1 cellular context compared by ENCODE assay signal in the genomic region with DNA sequence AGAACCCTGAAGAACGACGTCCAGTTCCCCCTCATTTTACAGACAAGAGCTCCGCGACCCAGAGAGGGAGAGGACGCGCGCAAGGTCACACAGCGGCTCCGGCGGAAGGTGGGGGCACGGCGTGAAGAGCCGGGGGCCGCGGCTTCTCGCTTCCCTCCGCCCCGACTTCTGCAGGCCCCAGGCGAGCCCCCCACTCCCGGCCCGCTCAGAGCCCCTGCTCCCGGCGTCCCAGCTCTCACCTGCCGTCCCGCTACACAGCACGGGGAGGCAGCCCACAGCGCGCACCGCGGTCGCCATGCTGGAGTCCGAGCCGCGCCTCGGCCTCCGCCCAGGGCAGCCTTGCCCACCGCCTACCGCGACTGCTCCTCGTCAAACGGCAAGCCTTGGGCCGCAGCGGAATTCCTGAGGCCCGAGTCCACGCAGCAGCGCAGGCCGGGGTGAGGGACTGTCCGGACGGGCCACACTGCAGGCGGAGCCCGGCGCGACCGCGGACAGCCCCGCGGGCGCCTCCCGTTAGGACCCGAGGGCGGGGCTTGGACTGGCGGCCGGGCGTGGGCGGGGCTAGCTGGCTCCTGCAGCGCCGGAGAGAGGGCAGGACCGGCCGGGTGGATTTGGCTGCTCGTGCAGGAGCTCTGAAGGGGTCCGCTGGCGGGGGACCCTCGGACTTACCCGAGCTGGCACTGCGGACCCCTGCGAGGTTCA.
A peak's percentile ranks its signal among the peaks of the same experiment; 100 is the strongest.
TF ChIP-seq lines count a peak whose summit lies in the region.

Gene MRPS5 (minus strand): TSS at position 314 of the 702 bp plus-strand sequence. CDS start 17 bp downstream, at position 297.

TF ChIP-seq in HCT116, 20 proteins besides CTCF, POLR2A, EP300 and RAD21 (continued from another document):
- TF ChIP-seq, protein P1, sequence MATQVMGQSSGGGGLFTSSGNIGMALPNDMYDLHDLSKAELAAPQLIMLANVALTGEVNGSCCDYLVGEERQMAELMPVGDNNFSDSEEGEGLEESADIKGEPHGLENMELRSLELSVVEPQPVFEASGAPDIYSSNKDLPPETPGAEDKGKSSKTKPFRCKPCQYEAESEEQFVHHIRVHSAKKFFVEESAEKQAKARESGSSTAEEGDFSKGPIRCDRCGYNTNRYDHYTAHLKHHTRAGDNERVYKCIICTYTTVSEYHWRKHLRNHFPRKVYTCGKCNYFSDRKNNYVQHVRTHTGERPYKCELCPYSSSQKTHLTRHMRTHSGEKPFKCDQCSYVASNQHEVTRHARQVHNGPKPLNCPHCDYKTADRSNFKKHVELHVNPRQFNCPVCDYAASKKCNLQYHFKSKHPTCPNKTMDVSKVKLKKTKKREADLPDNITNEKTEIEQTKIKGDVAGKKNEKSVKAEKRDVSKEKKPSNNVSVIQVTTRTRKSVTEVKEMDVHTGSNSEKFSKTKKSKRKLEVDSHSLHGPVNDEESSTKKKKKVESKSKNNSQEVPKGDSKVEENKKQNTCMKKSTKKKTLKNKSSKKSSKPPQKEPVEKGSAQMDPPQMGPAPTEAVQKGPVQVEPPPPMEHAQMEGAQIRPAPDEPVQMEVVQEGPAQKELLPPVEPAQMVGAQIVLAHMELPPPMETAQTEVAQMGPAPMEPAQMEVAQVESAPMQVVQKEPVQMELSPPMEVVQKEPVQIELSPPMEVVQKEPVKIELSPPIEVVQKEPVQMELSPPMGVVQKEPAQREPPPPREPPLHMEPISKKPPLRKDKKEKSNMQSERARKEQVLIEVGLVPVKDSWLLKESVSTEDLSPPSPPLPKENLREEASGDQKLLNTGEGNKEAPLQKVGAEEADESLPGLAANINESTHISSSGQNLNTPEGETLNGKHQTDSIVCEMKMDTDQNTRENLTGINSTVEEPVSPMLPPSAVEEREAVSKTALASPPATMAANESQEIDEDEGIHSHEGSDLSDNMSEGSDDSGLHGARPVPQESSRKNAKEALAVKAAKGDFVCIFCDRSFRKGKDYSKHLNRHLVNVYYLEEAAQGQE (IDR thresholded peaks at IDR 0.05; ENCODE audit: low read depth) = no peak
- TF ChIP-seq SRF (IDR thresholded peaks at IDR 0.05; ENCODE audit: low read depth) = no peak; the same call in 1 of the 2 replicates
- TF ChIP-seq, protein P2, sequence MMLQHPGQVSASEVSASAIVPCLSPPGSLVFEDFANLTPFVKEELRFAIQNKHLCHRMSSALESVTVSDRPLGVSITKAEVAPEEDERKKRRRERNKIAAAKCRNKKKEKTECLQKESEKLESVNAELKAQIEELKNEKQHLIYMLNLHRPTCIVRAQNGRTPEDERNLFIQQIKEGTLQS (IDR thresholded peaks at IDR 0.05) = no peak
- TF ChIP-seq EGR1 (IDR thresholded peaks at IDR 0.05; ENCODE audit: low read depth) = peak; percentile 86
